In the genomic region with DNA sequence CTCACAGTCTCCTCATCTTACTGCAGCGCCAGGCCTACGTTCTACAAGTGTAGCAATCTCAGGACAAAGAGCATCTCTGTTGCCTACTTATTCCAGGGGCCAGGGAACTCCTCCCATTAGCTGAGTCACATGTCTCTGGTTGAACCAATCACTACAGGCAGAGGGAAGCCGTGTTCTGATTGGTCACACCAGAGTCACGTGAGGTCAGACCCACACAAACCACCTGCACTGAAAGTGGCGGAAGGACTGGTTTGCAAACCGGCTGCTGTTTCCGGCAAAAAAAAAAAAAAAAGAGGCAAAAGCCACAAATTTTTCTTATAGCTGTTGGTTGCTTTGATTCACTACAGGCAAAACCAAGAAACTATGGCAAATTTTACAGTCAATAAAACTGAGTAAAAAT, we compare ENCODE assay signal across 10 cellular contexts. TPM values are rescaled to one million over a fixed set of nuclear protein-coding genes. Genes with fewer than 3 reads are reported as not detected.
A peak's percentile ranks its signal among the peaks of the same experiment; 100 is the strongest.
DNase-seq lines count a peak whose midpoint lies in the region; ATAC-seq and TF ChIP-seq lines count a peak whose summit lies in the region.
"Had no signal": no experiment of that assay in that cellular context is flagged by ENCODE, and none has a peak within 500 bp of the region (broad histone marks: within the 10 kb centered on the region; RNA-seq: fewer than 3 reads in every experiment).

No MANE protein-coding gene starts in this region.

- peaks cover 0 to 3% of the 10 kb centered on the region in 2 donors for H3K27me3 Mint-ChIP-seq in CD8-positive, alpha-beta memory T cell
- H3K27me3 Mint-ChIP-seq in activated CD4-positive, alpha-beta memory T cell treated with anti-CD3 and anti-CD28 coated beads for 36 hours: no peaks in the 10 kb centered on the region
- H3K27me3 Mint-ChIP-seq in immature natural killer cell (ENCODE audit: low read depth in 3 of 3) (peaks cover 0 to 9% (median 4%) of the 10 kb centered on the region in 3 donors), nephron progenitor cell (ENCODE audit: low read depth, poor library complexity) (peaks cover 17% of the 10 kb centered on the region)

- no peaks in the 10 kb centered on the region for H3K36me3 Mint-ChIP-seq in CD8-positive, alpha-beta memory T cell
- no peaks in the 10 kb centered on the region for H3K36me3 Mint-ChIP-seq in activated CD4-positive, alpha-beta memory T cell treated with anti-CD3 and anti-CD28 coated beads for 36 hours
- peaks cover 0 to 3% (median 0%) of the 10 kb centered on the region in 3 donors for H3K36me3 Mint-ChIP-seq in immature natural killer cell
- no peaks in the 10 kb centered on the region for H3K36me3 Mint-ChIP-seq in nephron progenitor cell (ENCODE audit: low read depth)

- H3K4me3 ChIP-seq in CD8-positive, alpha-beta memory T cell (ENCODE audit: low read length): no peak overlapping the region

- no peak overlapping the region for H3K27ac ChIP-seq in CD8-positive, alpha-beta memory T cell (ENCODE audit: low read depth, low read length)

- no peaks in the 10 kb centered on the region for H3K36me3 ChIP-seq in CD8-positive, alpha-beta memory T cell (ENCODE audit: insufficient read depth, low read length)

- peaks cover 4% of the 10 kb centered on the region for H3K4me1 ChIP-seq in CD8-positive, alpha-beta memory T cell (ENCODE audit: insufficient read depth, low read length)

- intact Hi-C loops in activated CD4-positive, alpha-beta memory T cell treated with anti-CD3 and anti-CD28 coated beads for 36 hours (cut with micrococcal nuclease): no loop called here
- intact Hi-C loops in posterior cingulate gyrus (cut with DNase I): no loop called here

- POLR2A ChIA-PET in CD8-positive, alpha-beta memory T cell (lab: Charles Lee): interaction anchor here (0.7 to 0.8 kb wide), 2 partner anchors 22 kb away, joined by 3 read pairs; partner anchors contain the start of gene USP14
- POLR2A ChIA-PET in activated CD4-positive, alpha-beta memory T cell treated with anti-CD3 and anti-CD28 coated beads for 36 hours (lab: Charles Lee): no interaction called here
- POLR2A ChIA-PET in GM10248 (lab: Yijun Ruan, JAX): no interaction called here

- H3K9me3 Mint-ChIP-seq in CD8-positive, alpha-beta memory T cell: peaks cover 0 to 1% (median 0%) of the 10 kb centered on the region in 5 donors
- H3K9me3 Mint-ChIP-seq in activated CD4-positive, alpha-beta memory T cell treated with anti-CD3 and anti-CD28 coated beads for 36 hours: no peaks in the 10 kb centered on the region
- no peaks in the 10 kb centered on the region for H3K9me3 Mint-ChIP-seq in immature natural killer cell
- peaks cover 8% of the 10 kb centered on the region for H3K9me3 Mint-ChIP-seq in nephron progenitor cell

- peak in 4 of 5 donors; percentile 37 to 72 (median 47) for DNase-seq in CD8-positive, alpha-beta memory T cell
- DNase-seq in LHCN-M2 (ENCODE audit: low read depth): peak; percentile 23
- DNase-seq in activated CD4-positive, alpha-beta memory T cell treated with anti-CD3 and anti-CD28 coated beads for 36 hours: peak; percentile 43
- peak; percentile 11 to 48 (median 31) for DNase-seq in immature natural killer cell
- DNase-seq in posterior cingulate gyrus: no peak
- DNase-seq in GM10248 (ENCODE audit: extremely low spot score): no peak
- no peak for DNase-seq in nephron progenitor cell
- DNase-seq: NK-92 treated with Interleukin-12 subunit alpha and Interleukin-12 subunit beta, amount 100 ng/mL, for 24 hours; trophoblast cell had no signal

- ATAC-seq in GM21447 (IDR thresholded peaks at IDR 0.05; ENCODE audit: unreplicated experiment): no peak

- H3K27ac Mint-ChIP-seq in CD8-positive, alpha-beta memory T cell: peak overlapping the region in 5 of 8 donors; percentile 14 to 69 (median 63)
- H3K27ac Mint-ChIP-seq in activated CD4-positive, alpha-beta memory T cell treated with anti-CD3 and anti-CD28 coated beads for 36 hours: no peak overlapping the region
- H3K27ac Mint-ChIP-seq in immature natural killer cell (no peak overlapping the region), nephron progenitor cell (no peak overlapping the region)

- CTCF ChIA-PET in CD8-positive, alpha-beta memory T cell (lab: Charles Lee): no interaction called here
- CTCF ChIA-PET in activated CD4-positive, alpha-beta memory T cell treated with anti-CD3 and anti-CD28 coated beads for 36 hours (lab: Charles Lee): no interaction called here
- CTCF ChIA-PET in GM10248 (lab: Yijun Ruan, JAX): interaction anchor here (1.0 to 1.2 kb wide), 2 partner anchors 10 to 15 kb away, joined by 3 to 4 read pairs; no protein-coding TSS in a partner anchor

- H3K4me1 Mint-ChIP-seq in CD8-positive, alpha-beta memory T cell: peaks cover 1 to 10% (median 6%) of the 10 kb centered on the region in 3 donors
- H3K4me1 Mint-ChIP-seq in activated CD4-positive, alpha-beta memory T cell treated with anti-CD3 and anti-CD28 coated beads for 36 hours (ENCODE audit: low read depth): no peaks in the 10 kb centered on the region
- H3K4me1 Mint-ChIP-seq in immature natural killer cell: peaks cover 0 to 2% of the 10 kb centered on the region in 2 donors
- no peaks in the 10 kb centered on the region for H3K4me1 Mint-ChIP-seq in nephron progenitor cell

- TF ChIP-seq CTCF in GM10248 (IDR thresholded peaks at IDR 0.05; ENCODE audit: control extremely low read depth, extremely low read depth, low read depth, missing control alignments) (no peak), nephron progenitor cell (IDR thresholded peaks at IDR 0.05) (no peak)

- H3K9me3 ChIP-seq in CD8-positive, alpha-beta memory T cell (ENCODE audit: low read length): no peaks in the 10 kb centered on the region

- H3K4me3 Mint-ChIP-seq in CD8-positive, alpha-beta memory T cell: peak overlapping the region in 3 of 7 donors; percentile 19 to 75 (median 42)
- H3K4me3 Mint-ChIP-seq in activated CD4-positive, alpha-beta memory T cell treated with anti-CD3 and anti-CD28 coated beads for 36 hours: no peak overlapping the region
- no peak overlapping the region for H3K4me3 Mint-ChIP-seq in immature natural killer cell
- H3K4me3 Mint-ChIP-seq in nephron progenitor cell: no peak overlapping the region

- no peaks in the 10 kb centered on the region for H3K27me3 ChIP-seq in CD8-positive, alpha-beta memory T cell (ENCODE audit: insufficient read depth, low read length, poor library complexity, severe bottlenecking)

RNA-seq across cellular contexts. Expression of gene USP14, which starts 21.9 kb away (rescaled TPM):
- 100 to 1,000 TPM; 111 to 113 TPM for total RNA-seq in CD8-positive, alpha-beta memory T cell
- 50.2 TPM for polyA plus RNA-seq in CD8-positive, alpha-beta memory T cell
- 16.9 and 27.9 TPM in 2 replicates for total RNA-seq in LHCN-M2 (2014; rRNA removed)
- polyA plus RNA-seq in LHCN-M2 (2012): 40.2 TPM
- total RNA-seq in activated CD4-positive, alpha-beta memory T cell treated with anti-CD3 and anti-CD28 coated beads for 36 hours: 10 to 100 TPM; 88.2 to 90.8 TPM
- 10 to 100 TPM; 22.5 to 50.7 (median 35.0) TPM for polyA plus RNA-seq in immature natural killer cell

Comparison
In these comparisons a context has a peak if more than half of its experiments do, and no peak if none do; other contexts are left out.
1. DNase-seq: peak in CD8-positive, alpha-beta memory T cell (4 of 5), LHCN-M2 (single experiment), activated CD4-positive, alpha-beta memory T cell treated with anti-CD3 and anti-CD28 coated beads for 36 hours (single experiment) and immature natural killer cell (3 of 3); none in posterior cingulate gyrus (0 of 10), GM10248 (single experiment) and nephron progenitor cell (single experiment).
2. H3K27ac Mint-ChIP-seq: peak in CD8-positive, alpha-beta memory T cell (5 of 8); none in activated CD4-positive, alpha-beta memory T cell treated with anti-CD3 and anti-CD28 coated beads for 36 hours (single experiment), immature natural killer cell (0 of 6) and nephron progenitor cell (single experiment).